In the genomic region with DNA sequence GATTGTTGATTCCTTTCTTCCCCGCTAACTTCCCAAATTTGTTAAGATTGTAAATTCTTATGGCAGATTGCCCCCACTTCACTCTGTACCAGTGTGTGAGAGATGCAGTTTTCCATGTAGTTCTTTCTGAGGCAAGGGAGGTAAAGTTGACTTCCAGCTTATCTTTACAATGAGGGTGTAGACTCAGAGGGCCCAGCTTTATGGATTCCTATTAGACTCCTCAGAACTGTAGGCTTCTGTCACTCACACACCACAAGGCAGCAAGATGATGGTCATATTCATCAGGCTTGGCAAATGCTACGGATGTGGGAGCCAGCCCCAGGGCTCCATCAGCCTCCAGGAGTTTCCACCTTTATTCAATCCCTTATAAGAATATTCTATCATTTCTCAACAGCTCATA, we compare ENCODE assay signal across 3 cellular contexts.
"Had no signal": no experiment of that assay in that cellular context is flagged by ENCODE, and none has a peak within 500 bp of the region (broad histone marks: within the 10 kb centered on the region; RNA-seq: fewer than 3 reads in every experiment).

No MANE protein-coding gene starts in this region.

- ATAC-seq: GM12878 had no signal

- DNase-seq: GDM1, GF-D8 had no signal

- H3K4me3 ChIP-seq: GM12878 had no signal
